ENCODE assay signal across 11 cellular contexts in genomic region chr2:113202305-113203216, GRCh38. TPM values are rescaled to one million over a fixed set of nuclear protein-coding genes. Genes with fewer than 3 reads are reported as not detected.
DNase-seq lines count a peak whose midpoint lies in the region; ATAC-seq lines count a peak whose summit lies in the region.
"Had no signal": no experiment of that assay in that cellular context is flagged by ENCODE, and none has a peak within 500 bp of the region (broad histone marks: within the 10 kb centered on the region; RNA-seq: fewer than 3 reads in every experiment).

No MANE protein-coding gene starts in this region.

- intact Hi-C loops in posterior vena cava (cut with DNase I): loop anchor here in 1 of 2 donors (5.0 kb wide), 2 partner anchors 45 to 170 kb away; no protein-coding TSS in a partner anchor

- no peak overlapping the region for H3K4me3 Mint-ChIP-seq in stimulated activated memory B cell treated with anti-CD40 and anti-IgM and Interleukin-4, amounts not matched to agents 10 μg/mL and 1 μg/mL and 100 μg/mL, for 72 hours
- H3K4me3 Mint-ChIP-seq: T-helper 17 cell had no signal

- no peak for ATAC-seq in stimulated activated memory B cell treated with anti-CD40 and anti-IgM and Interleukin-4, amounts not matched to agents 10 μg/mL and 1 μg/mL and 100 μg/mL, for 72 hours
- ATAC-seq: heart left ventricle, T-helper 17 cell had no signal

- no peaks in the 10 kb centered on the region for H3K9me3 Mint-ChIP-seq in stimulated activated memory B cell treated with anti-CD40 and anti-IgM and Interleukin-4, amounts not matched to agents 10 μg/mL and 1 μg/mL and 100 μg/mL, for 72 hours

- peaks cover 19% of the 10 kb centered on the region for H3K4me1 Mint-ChIP-seq in stimulated activated memory B cell treated with anti-CD40 and anti-IgM and Interleukin-4, amounts not matched to agents 10 μg/mL and 1 μg/mL and 100 μg/mL, for 72 hours

- DNase-seq in Caki2 (ENCODE audit: low read depth) (peak; percentile 83), NCI-H526 treated with DMSO at 0.1 percent for 48 hours (lab: John Stamatoyannopoulos, UW) (peak; percentile 3), ecto neural progenitor cell (ENCODE audit: low spot score) (peak; percentile 63), posterior vena cava (ENCODE audit: low spot score) (peak; percentile 56), cerebellar cortex (ENCODE audit: low spot score) (no peak), ACHN (no peak)
- DNase-seq: heart left ventricle, MG63, T-helper 17 cell had no signal

- H3K27me3 Mint-ChIP-seq in stimulated activated memory B cell treated with anti-CD40 and anti-IgM and Interleukin-4, amounts not matched to agents 10 μg/mL and 1 μg/mL and 100 μg/mL, for 72 hours: no peaks in the 10 kb centered on the region
- H3K27me3 Mint-ChIP-seq: T-helper 17 cell had no signal

- peaks cover 34% of the 10 kb centered on the region for H3K36me3 Mint-ChIP-seq in stimulated activated memory B cell treated with anti-CD40 and anti-IgM and Interleukin-4, amounts not matched to agents 10 μg/mL and 1 μg/mL and 100 μg/mL, for 72 hours

- in situ Hi-C loops in Caki2 (cut with HindIII; ENCODE audit: low pct_unique_long_range_greater_than_20kb, low sequenced_read_pairs): no loop called here
- in situ Hi-C loops in ACHN (cut with HindIII; ENCODE audit: low pct_ligation_motif_present, low pct_unique_long_range_greater_than_20kb, low sequenced_read_pairs): no loop called here

- H3K27ac Mint-ChIP-seq in stimulated activated memory B cell treated with anti-CD40 and anti-IgM and Interleukin-4, amounts not matched to agents 10 μg/mL and 1 μg/mL and 100 μg/mL, for 72 hours: no peak overlapping the region

RNA-seq across cellular contexts. Expression of gene PSD4, which starts 28.8 kb away (rescaled TPM):
- total RNA-seq in Caki2 (2014; rRNA removed; shearing (Covaris generic); ENCODE audit: low replicate concordance): 27.0 and 53.8 TPM in 2 replicates
- 10 to 100 TPM in 1 of 2 donors, 1 to 10 TPM in 1; 5.8 to 10.5 TPM for total RNA-seq in posterior vena cava
- total RNA-seq: G401 had no signal

Comparison
In these comparisons a context has a peak if more than half of its experiments do, and no peak if none do; other contexts are left out.
1. DNase-seq: peak in Caki2 (single experiment), NCI-H526 treated with DMSO at 0.1 percent for 48 hours (single experiment), ecto neural progenitor cell (single experiment) and posterior vena cava (single experiment); none in cerebellar cortex (single experiment) and ACHN (single experiment).